ENCODE assay signal across 1 cellular context in genomic region chr2:11829324-11829946, GRCh38.
A peak's percentile ranks its signal among the peaks of the same experiment; 100 is the strongest.
TF ChIP-seq lines count a peak whose summit lies in the region.

No MANE protein-coding gene starts in this region.

TF ChIP-seq in HepG2, 621 proteins besides CTCF, POLR2A, EP300 and RAD21 (continued from another document and continues in another):
- TF ChIP-seq ZFP82 (CRISPR knock-in tag; IDR thresholded peaks at IDR 0.05; ENCODE audit: borderline replicate concordance) (no peak), MZF1 (CRISPR knock-in tag; IDR thresholded peaks at IDR 0.05; ENCODE audit: borderline replicate concordance) (no peak), ZNF567 (CRISPR knock-in tag; IDR thresholded peaks at IDR 0.05; ENCODE audit: borderline replicate concordance) (peak; percentile 5; the same call in 1 of the 2 replicates), ZNF232 (CRISPR knock-in tag; IDR thresholded peaks at IDR 0.05; ENCODE audit: borderline replicate concordance) (peak; percentile 46; the same call in 1 of the 2 replicates), HNF1A (IDR thresholded peaks at IDR 0.05; ENCODE audit: low read depth) (no peak), HNF1A (CRISPR knock-in tag; IDR thresholded peaks at IDR 0.05; ENCODE audit: borderline replicate concordance) (no peak), TP53 (CRISPR knock-in tag; conservative IDR thresholded peaks at IDR 0.05) (no peak), ZNF619 (CRISPR knock-in tag; IDR thresholded peaks at IDR 0.05) (peak; percentile 60; the same call in 1 of the 2 replicates), ZNF136 (CRISPR knock-in tag; IDR thresholded peaks at IDR 0.05; ENCODE audit: low read depth) (no peak), ZGPAT (CRISPR knock-in tag; IDR thresholded peaks at IDR 0.05) (no peak; the same call in 1 of the 2 replicates), PAWR (CRISPR knock-in tag; IDR thresholded peaks at IDR 0.05; ENCODE audit: borderline replicate concordance) (no peak), ZNF138 (CRISPR knock-in tag; IDR thresholded peaks at IDR 0.05; ENCODE audit: low read depth) (peak; percentile 68; the same call in 1 of the 2 replicates), ZNF546 (CRISPR knock-in tag; conservative IDR thresholded peaks at IDR 0.05) (no peak), CEBPG (CRISPR knock-in tag; IDR thresholded peaks at IDR 0.05) (0 out of 2 replicates have a peak, but pooled peaks have one; percentile 7), ZNF713 (CRISPR knock-in tag; IDR thresholded peaks at IDR 0.05) (0 out of 2 replicates have a peak, but pooled peaks have one; percentile 38), RFX5 (IDR thresholded peaks at IDR 0.05; ENCODE audit: low read depth, low read length) (peak; percentile 22; the same call in 1 of the 2 replicates), ATF1 (CRISPR knock-in tag; IDR thresholded peaks at IDR 0.05) (no peak), ARID5B (CRISPR knock-in tag; IDR thresholded peaks at IDR 0.05) (peak; percentile 54), TCF12 (IDR thresholded peaks at IDR 0.05) (no peak), TCF12 (CRISPR knock-in tag; IDR thresholded peaks at IDR 0.05) (no peak)
- TF ChIP-seq, protein P1, sequence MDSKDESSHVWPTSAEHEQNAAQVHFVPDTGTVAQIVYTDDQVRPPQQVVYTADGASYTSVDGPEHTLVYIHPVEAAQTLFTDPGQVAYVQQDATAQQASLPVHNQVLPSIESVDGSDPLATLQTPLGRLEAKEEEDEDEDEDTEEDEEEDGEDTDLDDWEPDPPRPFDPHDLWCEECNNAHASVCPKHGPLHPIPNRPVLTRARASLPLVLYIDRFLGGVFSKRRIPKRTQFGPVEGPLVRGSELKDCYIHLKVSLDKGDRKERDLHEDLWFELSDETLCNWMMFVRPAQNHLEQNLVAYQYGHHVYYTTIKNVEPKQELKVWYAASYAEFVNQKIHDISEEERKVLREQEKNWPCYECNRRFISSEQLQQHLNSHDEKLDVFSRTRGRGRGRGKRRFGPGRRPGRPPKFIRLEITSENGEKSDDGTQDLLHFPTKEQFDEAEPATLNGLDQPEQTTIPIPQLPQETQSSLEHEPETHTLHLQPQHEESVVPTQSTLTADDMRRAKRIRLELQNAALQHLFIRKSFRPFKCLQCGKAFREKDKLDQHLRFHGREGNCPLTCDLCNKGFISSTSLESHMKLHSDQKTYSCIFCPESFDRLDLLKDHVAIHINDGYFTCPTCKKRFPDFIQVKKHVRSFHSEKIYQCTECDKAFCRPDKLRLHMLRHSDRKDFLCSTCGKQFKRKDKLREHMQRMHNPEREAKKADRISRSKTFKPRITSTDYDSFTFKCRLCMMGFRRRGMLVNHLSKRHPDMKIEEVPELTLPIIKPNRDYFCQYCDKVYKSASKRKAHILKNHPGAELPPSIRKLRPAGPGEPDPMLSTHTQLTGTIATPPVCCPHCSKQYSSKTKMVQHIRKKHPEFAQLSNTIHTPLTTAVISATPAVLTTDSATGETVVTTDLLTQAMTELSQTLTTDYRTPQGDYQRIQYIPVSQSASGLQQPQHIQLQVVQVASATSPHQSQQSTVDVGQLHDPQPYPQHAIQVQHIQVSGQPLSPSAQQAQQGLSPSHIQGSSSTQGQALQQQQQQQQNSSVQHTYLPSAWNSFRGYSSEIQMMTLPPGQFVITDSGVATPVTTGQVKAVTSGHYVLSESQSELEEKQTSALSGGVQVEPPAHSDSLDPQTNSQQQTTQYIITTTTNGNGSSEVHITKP (CRISPR knock-in tag; IDR thresholded peaks at IDR 0.05; ENCODE audit: low read depth): peak; percentile 95
- TF ChIP-seq, protein P2, sequence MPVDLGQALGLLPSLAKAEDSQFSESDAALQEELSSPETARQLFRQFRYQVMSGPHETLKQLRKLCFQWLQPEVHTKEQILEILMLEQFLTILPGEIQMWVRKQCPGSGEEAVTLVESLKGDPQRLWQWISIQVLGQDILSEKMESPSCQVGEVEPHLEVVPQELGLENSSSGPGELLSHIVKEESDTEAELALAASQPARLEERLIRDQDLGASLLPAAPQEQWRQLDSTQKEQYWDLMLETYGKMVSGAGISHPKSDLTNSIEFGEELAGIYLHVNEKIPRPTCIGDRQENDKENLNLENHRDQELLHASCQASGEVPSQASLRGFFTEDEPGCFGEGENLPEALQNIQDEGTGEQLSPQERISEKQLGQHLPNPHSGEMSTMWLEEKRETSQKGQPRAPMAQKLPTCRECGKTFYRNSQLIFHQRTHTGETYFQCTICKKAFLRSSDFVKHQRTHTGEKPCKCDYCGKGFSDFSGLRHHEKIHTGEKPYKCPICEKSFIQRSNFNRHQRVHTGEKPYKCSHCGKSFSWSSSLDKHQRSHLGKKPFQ (CRISPR knock-in tag; IDR thresholded peaks at IDR 0.05; ENCODE audit: insufficient replicate concordance): no peak
- TF ChIP-seq, protein P3, sequence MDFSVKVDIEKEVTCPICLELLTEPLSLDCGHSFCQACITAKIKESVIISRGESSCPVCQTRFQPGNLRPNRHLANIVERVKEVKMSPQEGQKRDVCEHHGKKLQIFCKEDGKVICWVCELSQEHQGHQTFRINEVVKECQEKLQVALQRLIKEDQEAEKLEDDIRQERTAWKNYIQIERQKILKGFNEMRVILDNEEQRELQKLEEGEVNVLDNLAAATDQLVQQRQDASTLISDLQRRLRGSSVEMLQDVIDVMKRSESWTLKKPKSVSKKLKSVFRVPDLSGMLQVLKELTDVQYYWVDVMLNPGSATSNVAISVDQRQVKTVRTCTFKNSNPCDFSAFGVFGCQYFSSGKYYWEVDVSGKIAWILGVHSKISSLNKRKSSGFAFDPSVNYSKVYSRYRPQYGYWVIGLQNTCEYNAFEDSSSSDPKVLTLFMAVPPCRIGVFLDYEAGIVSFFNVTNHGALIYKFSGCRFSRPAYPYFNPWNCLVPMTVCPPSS (IDR thresholded peaks at IDR 0.05): no peak
- TF ChIP-seq, protein P4, sequence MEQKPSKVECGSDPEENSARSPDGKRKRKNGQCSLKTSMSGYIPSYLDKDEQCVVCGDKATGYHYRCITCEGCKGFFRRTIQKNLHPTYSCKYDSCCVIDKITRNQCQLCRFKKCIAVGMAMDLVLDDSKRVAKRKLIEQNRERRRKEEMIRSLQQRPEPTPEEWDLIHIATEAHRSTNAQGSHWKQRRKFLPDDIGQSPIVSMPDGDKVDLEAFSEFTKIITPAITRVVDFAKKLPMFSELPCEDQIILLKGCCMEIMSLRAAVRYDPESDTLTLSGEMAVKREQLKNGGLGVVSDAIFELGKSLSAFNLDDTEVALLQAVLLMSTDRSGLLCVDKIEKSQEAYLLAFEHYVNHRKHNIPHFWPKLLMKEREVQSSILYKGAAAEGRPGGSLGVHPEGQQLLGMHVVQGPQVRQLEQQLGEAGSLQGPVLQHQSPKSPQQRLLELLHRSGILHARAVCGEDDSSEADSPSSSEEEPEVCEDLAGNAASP (CRISPR knock-in tag; IDR thresholded peaks at IDR 0.05; ENCODE audit: borderline replicate concordance): peak; percentile 65
- TF ChIP-seq, protein P5, sequence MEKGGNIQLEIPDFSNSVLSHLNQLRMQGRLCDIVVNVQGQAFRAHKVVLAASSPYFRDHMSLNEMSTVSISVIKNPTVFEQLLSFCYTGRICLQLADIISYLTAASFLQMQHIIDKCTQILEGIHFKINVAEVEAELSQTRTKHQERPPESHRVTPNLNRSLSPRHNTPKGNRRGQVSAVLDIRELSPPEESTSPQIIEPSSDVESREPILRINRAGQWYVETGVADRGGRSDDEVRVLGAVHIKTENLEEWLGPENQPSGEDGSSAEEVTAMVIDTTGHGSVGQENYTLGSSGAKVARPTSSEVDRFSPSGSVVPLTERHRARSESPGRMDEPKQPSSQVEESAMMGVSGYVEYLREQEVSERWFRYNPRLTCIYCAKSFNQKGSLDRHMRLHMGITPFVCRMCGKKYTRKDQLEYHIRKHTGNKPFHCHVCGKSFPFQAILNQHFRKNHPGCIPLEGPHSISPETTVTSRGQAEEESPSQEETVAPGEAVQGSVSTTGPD (CRISPR knock-in tag; IDR thresholded peaks at IDR 0.05): 0 out of 2 replicates have a peak, but pooled peaks have one; percentile 16
- TF ChIP-seq, protein P6, sequence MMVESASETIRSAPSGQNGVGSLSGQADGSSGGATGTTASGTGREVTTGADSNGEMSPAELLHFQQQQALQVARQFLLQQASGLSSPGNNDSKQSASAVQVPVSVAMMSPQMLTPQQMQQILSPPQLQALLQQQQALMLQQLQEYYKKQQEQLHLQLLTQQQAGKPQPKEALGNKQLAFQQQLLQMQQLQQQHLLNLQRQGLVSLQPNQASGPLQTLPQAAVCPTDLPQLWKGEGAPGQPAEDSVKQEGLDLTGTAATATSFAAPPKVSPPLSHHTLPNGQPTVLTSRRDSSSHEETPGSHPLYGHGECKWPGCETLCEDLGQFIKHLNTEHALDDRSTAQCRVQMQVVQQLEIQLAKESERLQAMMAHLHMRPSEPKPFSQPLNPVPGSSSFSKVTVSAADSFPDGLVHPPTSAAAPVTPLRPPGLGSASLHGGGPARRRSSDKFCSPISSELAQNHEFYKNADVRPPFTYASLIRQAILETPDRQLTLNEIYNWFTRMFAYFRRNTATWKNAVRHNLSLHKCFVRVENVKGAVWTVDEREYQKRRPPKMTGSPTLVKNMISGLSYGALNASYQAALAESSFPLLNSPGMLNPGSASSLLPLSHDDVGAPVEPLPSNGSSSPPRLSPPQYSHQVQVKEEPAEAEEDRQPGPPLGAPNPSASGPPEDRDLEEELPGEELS (CRISPR knock-in tag; IDR thresholded peaks at IDR 0.05): 0 out of 2 replicates have a peak, but pooled peaks have one; percentile 43
- TF ChIP-seq, protein P7, sequence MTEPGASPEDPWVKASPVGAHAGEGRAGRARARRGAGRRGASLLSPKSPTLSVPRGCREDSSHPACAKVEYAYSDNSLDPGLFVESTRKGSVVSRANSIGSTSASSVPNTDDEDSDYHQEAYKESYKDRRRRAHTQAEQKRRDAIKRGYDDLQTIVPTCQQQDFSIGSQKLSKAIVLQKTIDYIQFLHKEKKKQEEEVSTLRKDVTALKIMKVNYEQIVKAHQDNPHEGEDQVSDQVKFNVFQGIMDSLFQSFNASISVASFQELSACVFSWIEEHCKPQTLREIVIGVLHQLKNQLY (CRISPR knock-in tag; IDR thresholded peaks at IDR 0.05): no peak
- TF ChIP-seq, protein P8, sequence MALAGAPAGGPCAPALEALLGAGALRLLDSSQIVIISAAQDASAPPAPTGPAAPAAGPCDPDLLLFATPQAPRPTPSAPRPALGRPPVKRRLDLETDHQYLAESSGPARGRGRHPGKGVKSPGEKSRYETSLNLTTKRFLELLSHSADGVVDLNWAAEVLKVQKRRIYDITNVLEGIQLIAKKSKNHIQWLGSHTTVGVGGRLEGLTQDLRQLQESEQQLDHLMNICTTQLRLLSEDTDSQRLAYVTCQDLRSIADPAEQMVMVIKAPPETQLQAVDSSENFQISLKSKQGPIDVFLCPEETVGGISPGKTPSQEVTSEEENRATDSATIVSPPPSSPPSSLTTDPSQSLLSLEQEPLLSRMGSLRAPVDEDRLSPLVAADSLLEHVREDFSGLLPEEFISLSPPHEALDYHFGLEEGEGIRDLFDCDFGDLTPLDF (CRISPR knock-in tag; IDR thresholded peaks at IDR 0.05): no peak
